7 cellular contexts compared by ENCODE assay signal in genomic region chr20:13996265-13996664, GRCh38. TPM values are rescaled to one million over a fixed set of nuclear protein-coding genes. Genes with fewer than 3 reads are reported as not detected.
DNase-seq lines count a peak whose midpoint lies in the region; ATAC-seq, FAIRE-seq and TF ChIP-seq lines count a peak whose summit lies in the region.

No MANE protein-coding gene starts in this region.

- H3K9ac ChIP-seq in HUES64 (ENCODE audit: low read depth, low read length) (peak overlapping the region; percentile 15; the same call in 1 of the 2 replicates), iPS-18a (ENCODE audit: low read length) (no peak overlapping the region)

- FAIRE-seq in small intestine (lab: Jason Lieb, UNC) = no peak

- no peak for DNase-seq in activated CD8-positive, alpha-beta T cell treated with anti-CD3 and anti-CD28 coated beads, Interleukin-2, amount 10 ng/mL, durations not matched to agents 7 days and 5 days
- DNase-seq in small intestine = peak; percentile 28
- DNase-seq in GM10266 (ENCODE audit: extremely low spot score) = no peak
- no peak for DNase-seq in NOMO-1 treated with DMSO at 0.1 percent for 48 hours (lab: John Stamatoyannopoulos, UW; ENCODE audit: unreplicated experiment)

- peaks cover 17% of the 10 kb centered on the region for H3K27me3 ChIP-seq in HUES64 (ENCODE audit: insufficient read depth, low read length)
- peaks cover 16% of the 10 kb centered on the region for H3K27me3 ChIP-seq in iPS-18a (ENCODE audit: control insufficient read depth, insufficient read depth, low read length)
- no peaks in the 10 kb centered on the region for H3K27me3 ChIP-seq in small intestine (ENCODE audit: control insufficient read depth in 2 of 2, insufficient read depth in 2 of 2, low read length in 2 of 2)

- H3K4me3 Mint-ChIP-seq in activated CD8-positive, alpha-beta T cell treated with anti-CD3 and anti-CD28 coated beads, Interleukin-2, amount 10 ng/mL, durations not matched to agents 7 days and 5 days = peak overlapping the region; percentile 56

- 18% methylated on average over 13 of the region's 13 CpGs for WGBS in HUES64
- 3 to 9% (median 9%) methylated on average over 13 of the region's 13 CpGs for WGBS in small intestine, 3 donors

- peak overlapping the region; percentile 76 for H3K4me3 ChIP-seq in HUES64 (ENCODE audit: low read length)
- H3K4me3 ChIP-seq in iPS-18a (ENCODE audit: low read length) = peak overlapping the region; percentile 48
- peak overlapping the region; percentile 31 to 84 for H3K4me3 ChIP-seq in small intestine (ENCODE audit: low read depth in 1 of 2, low read length in 2 of 2)

- H3K4me1 Mint-ChIP-seq in activated CD8-positive, alpha-beta T cell treated with anti-CD3 and anti-CD28 coated beads, Interleukin-2, amount 10 ng/mL, durations not matched to agents 7 days and 5 days (ENCODE audit: low read depth) = no peaks in the 10 kb centered on the region

- CTCF ChIA-PET in activated CD8-positive, alpha-beta T cell treated with anti-CD3 and anti-CD28 coated beads, Interleukin-2, amount 10 ng/mL, durations not matched to agents 7 days and 5 days (lab: Charles Lee) = no interaction called here

- H3K4me1 ChIP-seq in HUES64 (ENCODE audit: insufficient read depth, low read length) (no peaks in the 10 kb centered on the region), iPS-18a (ENCODE audit: control insufficient read depth, low read depth, low read length) (peaks cover 3% of the 10 kb centered on the region), small intestine (ENCODE audit: control insufficient read depth in 2 of 2, insufficient read depth in 1 of 2, low read depth in 1 of 2, low read length in 1 of 2) (no peaks in the 10 kb centered on the region)

- H3K27me3 Mint-ChIP-seq in activated CD8-positive, alpha-beta T cell treated with anti-CD3 and anti-CD28 coated beads, Interleukin-2, amount 10 ng/mL, durations not matched to agents 7 days and 5 days (ENCODE audit: low read depth) = peaks cover 15% of the 10 kb centered on the region

- H3K27ac Mint-ChIP-seq in activated CD8-positive, alpha-beta T cell treated with anti-CD3 and anti-CD28 coated beads, Interleukin-2, amount 10 ng/mL, durations not matched to agents 7 days and 5 days = no peak overlapping the region

- H3K36me3 ChIP-seq in HUES64 (ENCODE audit: insufficient read depth, low read length) = no peaks in the 10 kb centered on the region
- no peaks in the 10 kb centered on the region for H3K36me3 ChIP-seq in iPS-18a (ENCODE audit: control insufficient read depth, low read depth, low read length)
- no peaks in the 10 kb centered on the region for H3K36me3 ChIP-seq in small intestine (ENCODE audit: control insufficient read depth in 2 of 2, insufficient read depth in 2 of 2, low read length in 2 of 2)

- H3K9me3 ChIP-seq in HUES64 (ENCODE audit: insufficient read depth, low read depth, low read length) (no peaks in the 10 kb centered on the region), iPS-18a (ENCODE audit: control insufficient read depth, low read depth, low read length) (no peaks in the 10 kb centered on the region), small intestine (ENCODE audit: control insufficient read depth, low read depth) (no peaks in the 10 kb centered on the region)

- H3K9me3 Mint-ChIP-seq in activated CD8-positive, alpha-beta T cell treated with anti-CD3 and anti-CD28 coated beads, Interleukin-2, amount 10 ng/mL, durations not matched to agents 7 days and 5 days (ENCODE audit: insufficient read depth) = peaks cover 17% of the 10 kb centered on the region

- POLR2A ChIA-PET in activated CD8-positive, alpha-beta T cell treated with anti-CD3 and anti-CD28 coated beads, Interleukin-2, amount 10 ng/mL, durations not matched to agents 7 days and 5 days (lab: Charles Lee) = no interaction called here

- H3K27ac ChIP-seq in HUES64 (ENCODE audit: low read depth, low read length) (no peak overlapping the region), iPS-18a (ENCODE audit: low read length) (no peak overlapping the region), small intestine (ENCODE audit: low read depth in 1 of 2, low read length in 1 of 2) (no peak overlapping the region)

- H3K36me3 Mint-ChIP-seq in activated CD8-positive, alpha-beta T cell treated with anti-CD3 and anti-CD28 coated beads, Interleukin-2, amount 10 ng/mL, durations not matched to agents 7 days and 5 days (ENCODE audit: low read depth) = peaks cover 3% of the 10 kb centered on the region

- ATAC-seq in activated CD8-positive, alpha-beta T cell treated with anti-CD3 and anti-CD28 coated beads, Interleukin-2, amount 10 ng/mL, durations not matched to agents 7 days and 5 days = no peak
- no peak for ATAC-seq in HG02970 (IDR thresholded peaks at IDR 0.05; ENCODE audit: low FRiP score, unreplicated experiment)

- no peak for TF ChIP-seq CTCF in GM10266 (IDR thresholded peaks at IDR 0.05; ENCODE audit: control insufficient read depth, insufficient read depth, low read depth, missing control alignments)

RNA-seq across cellular contexts. Expression of gene MACROD2, which starts 0.9 kb away (rescaled TPM):
- 1.0 TPM for polyA plus RNA-seq in HUES64 (2013, experiment 1 of 2)
- polyA plus RNA-seq in HUES64 (2013, experiment 2 of 2) = 2.2 TPM
- under 1 TPM in 1 of 2 experiments, not detected in 1; 0.08 TPM for total RNA-seq in activated CD8-positive, alpha-beta T cell treated with anti-CD3 and anti-CD28 coated beads, Interleukin-2, amount 10 ng/mL, durations not matched to agents 7 days and 5 days
- 1 to 10 TPM in 2 of 3 donors, under 1 TPM in 1; 1.00 to 1.8 (median 1.1) TPM for polyA plus RNA-seq in small intestine

RNA-seq across cellular contexts. Expression of gene SEL1L2, which starts 5.9 kb away (rescaled TPM):
- polyA plus RNA-seq in HUES64 (2013, experiment 1 of 2) = not detected
- 0.44 TPM for polyA plus RNA-seq in HUES64 (2013, experiment 2 of 2)
- total RNA-seq in activated CD8-positive, alpha-beta T cell treated with anti-CD3 and anti-CD28 coated beads, Interleukin-2, amount 10 ng/mL, durations not matched to agents 7 days and 5 days = not detected
- not detected for polyA plus RNA-seq in small intestine
